Comparison of ENCODE assay signal across 1 cellular context in the genomic region with DNA sequence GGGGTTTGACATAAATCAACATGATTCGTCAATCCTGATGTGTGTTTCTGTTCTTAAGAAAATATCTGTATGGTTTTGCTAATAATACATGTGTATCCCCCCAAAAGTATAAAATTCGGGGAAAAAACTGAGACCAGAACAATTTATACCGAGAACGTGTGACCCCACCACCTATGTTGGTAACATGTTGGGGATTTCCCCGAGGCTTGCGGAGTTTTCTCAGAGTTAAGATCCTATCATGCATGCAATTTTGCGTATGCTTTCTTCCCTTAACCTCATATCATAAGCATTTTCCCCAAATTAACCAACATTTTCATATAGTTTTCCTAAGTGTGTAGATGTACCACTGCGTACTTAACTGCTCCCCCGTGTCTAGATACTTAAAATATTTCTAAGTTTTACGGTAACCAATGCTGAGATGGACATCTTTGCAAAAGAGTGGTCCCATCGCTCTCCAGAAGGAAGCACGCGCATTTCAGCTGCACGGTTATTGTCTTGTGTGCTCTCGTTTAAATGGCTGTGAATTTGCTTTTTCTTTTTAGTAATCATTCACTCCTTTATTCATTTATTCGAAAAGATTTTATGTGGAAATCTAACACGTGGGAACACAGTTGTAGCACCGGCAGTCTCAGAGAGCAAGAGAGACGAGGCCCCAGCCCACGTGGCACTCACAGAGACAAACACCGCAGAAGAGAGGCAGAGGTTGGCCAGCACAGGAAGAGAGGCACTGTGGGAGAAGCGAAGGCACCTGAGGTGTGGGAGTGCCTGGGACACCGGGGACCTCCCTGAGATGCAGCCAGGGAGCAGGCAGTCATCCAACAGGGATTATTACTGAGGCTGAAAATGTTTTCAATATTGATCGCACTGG.
TF ChIP-seq lines count a peak whose summit lies in the region.

No MANE protein-coding gene starts in this region.

TF ChIP-seq in K562, 482 proteins besides CTCF, POLR2A, EP300 and RAD21 (continued from another document):
- TF ChIP-seq, protein P1, sequence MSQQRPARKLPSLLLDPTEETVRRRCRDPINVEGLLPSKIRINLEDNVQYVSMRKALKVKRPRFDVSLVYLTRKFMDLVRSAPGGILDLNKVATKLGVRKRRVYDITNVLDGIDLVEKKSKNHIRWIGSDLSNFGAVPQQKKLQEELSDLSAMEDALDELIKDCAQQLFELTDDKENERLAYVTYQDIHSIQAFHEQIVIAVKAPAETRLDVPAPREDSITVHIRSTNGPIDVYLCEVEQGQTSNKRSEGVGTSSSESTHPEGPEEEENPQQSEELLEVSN (IDR thresholded peaks at IDR 0.05; ENCODE audit: borderline replicate concordance in 1 of 2, extremely low read depth in 1 of 2, insufficient read depth in 1 of 2, insufficient read length in 1 of 2, low read depth in 1 of 2, low read length in 1 of 2, poor library complexity in 1 of 2, severe bottlenecking in 1 of 2), result peak in 1 of 2 experiments; percentile 43
- TF ChIP-seq MAFF (IDR thresholded peaks at IDR 0.05; ENCODE audit: low read length) (no peak), EZH2 (IDR thresholded peaks at IDR 0.05; ENCODE audit: borderline replicate concordance, low read depth, low read length) (0 out of 2 replicates have a peak, but pooled peaks have one; percentile 56), L3MBTL2 (IDR thresholded peaks at IDR 0.05) (peak; percentile 20; the same call in 1 of the 2 replicates), TAF15 (IDR thresholded peaks at IDR 0.05; ENCODE audit: low read depth, low read length) (no peak), TRIM24 (IDR thresholded peaks at IDR 0.05) (no peak), TOE1 (IDR thresholded peaks at IDR 0.05; ENCODE audit: borderline replicate concordance) (no peak), TOE1 (CRISPR knock-in tag; IDR thresholded peaks at IDR 0.05; ENCODE audit: borderline replicate concordance, low read depth) (no peak), ZNF282 (CRISPR knock-in tag; IDR thresholded peaks at IDR 0.05) (no peak)
- TF ChIP-seq, protein P2, sequence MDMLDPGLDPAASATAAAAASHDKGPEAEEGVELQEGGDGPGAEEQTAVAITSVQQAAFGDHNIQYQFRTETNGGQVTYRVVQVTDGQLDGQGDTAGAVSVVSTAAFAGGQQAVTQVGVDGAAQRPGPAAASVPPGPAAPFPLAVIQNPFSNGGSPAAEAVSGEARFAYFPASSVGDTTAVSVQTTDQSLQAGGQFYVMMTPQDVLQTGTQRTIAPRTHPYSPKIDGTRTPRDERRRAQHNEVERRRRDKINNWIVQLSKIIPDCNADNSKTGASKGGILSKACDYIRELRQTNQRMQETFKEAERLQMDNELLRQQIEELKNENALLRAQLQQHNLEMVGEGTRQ (CRISPR knock-in tag; IDR thresholded peaks at IDR 0.05), result peak; percentile 31; the same call in 1 of the 2 replicates
